Comparison of ENCODE assay signal across 14 cellular contexts in genomic region chr6:134293659-134294161, GRCh38.
"Had no signal": no experiment of that assay in that cellular context is flagged by ENCODE, and none has a peak within 500 bp of the region (broad histone marks: within the 10 kb centered on the region; RNA-seq: fewer than 3 reads in every experiment).

No MANE protein-coding gene starts in this region.

- H3K27ac ChIP-seq: pancreas had no signal

- H3K4me3 ChIP-seq: lung, mucosa of descending colon, pancreas, tibial nerve had no signal

- H3K9me3 ChIP-seq: mucosa of descending colon, pancreas, tibial nerve had no signal

- FAIRE-seq: bronchial epithelial cell, islet of Langerhans, pancreas had no signal

- H3K27me3 ChIP-seq: pancreas, tibial nerve had no signal

- DNase-seq: activated CD4-positive, CD25-positive, alpha-beta regulatory T cell treated with anti-CD3 and anti-CD28 coated beads, Interleukin-2, amount 50 U/mL, for 72 hours; activated naive CD8-positive, alpha-beta T cell treated with anti-CD3 and anti-CD28 coated beads for 36 hours; anterior cingulate cortex; mucosa of descending colon; naive thymus-derived CD4-positive, alpha-beta T cell; pancreas; stimulated activated CD4-positive, alpha-beta T cell treated with anti-CD3 and anti-CD28 coated beads, Interleukin-2, amount 100 ng/mL, for 48 hours; stimulated activated naive B cell treated with anti-CD40 and anti-IgM and Interleukin-4, amounts not matched to agents 10 μg/mL and 1 μg/mL and 100 μg/mL, for 72 hours; T-helper 1 cell; T1000 had no signal

- ATAC-seq: mucosa of descending colon; naive thymus-derived CD4-positive, alpha-beta T cell; pancreas; stimulated activated naive B cell treated with anti-CD40 and anti-IgM and Interleukin-4, amounts not matched to agents 10 μg/mL and 1 μg/mL and 100 μg/mL, for 72 hours had no signal

- H3K36me3 ChIP-seq: pancreas, tibial nerve had no signal
